In the genomic region with DNA sequence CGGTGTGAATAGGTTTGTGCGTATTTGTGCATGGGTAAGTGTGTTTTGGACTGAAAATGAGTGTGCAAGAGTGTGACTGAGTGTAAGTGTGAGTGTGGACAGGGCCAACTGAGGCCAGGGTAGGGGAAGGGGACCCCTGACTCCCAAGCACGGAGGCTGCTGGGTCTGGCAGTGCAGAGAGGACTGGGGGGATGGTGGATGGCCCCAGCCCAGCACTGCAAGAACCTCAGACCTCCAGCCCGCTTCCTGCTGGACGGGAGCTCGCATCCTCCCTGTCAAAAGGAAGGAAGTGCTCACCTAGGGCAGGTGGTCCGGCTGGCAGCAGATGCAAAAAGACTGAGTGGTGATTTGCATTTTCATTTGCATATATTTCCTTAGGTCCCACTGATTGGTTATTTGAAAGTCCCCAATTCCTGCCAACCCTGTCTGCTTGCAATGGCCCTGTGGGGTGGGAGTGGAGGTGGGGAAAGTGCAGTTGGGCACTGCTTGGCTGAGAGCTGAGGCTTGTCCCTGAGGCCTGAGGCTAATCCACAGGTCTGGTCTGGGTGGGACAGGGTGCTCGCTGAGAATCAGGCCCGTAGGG, we compare ENCODE assay signal across 24 cellular contexts.
"Had no signal": no experiment of that assay in that cellular context is flagged by ENCODE, and none has a peak within 500 bp of the region (broad histone marks: within the 10 kb centered on the region; RNA-seq: fewer than 3 reads in every experiment).

No MANE protein-coding gene starts in this region.

- H3K9me3 Mint-ChIP-seq: activated CD4-positive, alpha-beta memory T cell treated with anti-CD3 and anti-CD28 coated beads, Interleukin-2, amount 10 ng/mL, durations not matched to agents 7 days and 5 days; activated naive CD4-positive, alpha-beta T cell treated with anti-CD3 and anti-CD28 coated beads, Interleukin-2, amount 10 ng/mL, durations not matched to agents 7 days and 5 days; natural killer cell; stimulated activated effector memory CD8-positive, alpha-beta T cell treated with anti-CD3 and anti-CD28 coated beads, Interleukin-12 subunit alpha, Interleukin-12 subunit beta, amount 100 ng/mL, for 72 hours had no signal

- H3K9me3 ChIP-seq: right lobe of liver, suprapubic skin, uterus had no signal

- H3K27ac Mint-ChIP-seq: activated CD4-positive, alpha-beta memory T cell treated with anti-CD3 and anti-CD28 coated beads, Interleukin-2, amount 10 ng/mL, durations not matched to agents 7 days and 5 days; activated CD4-positive, alpha-beta T cell treated with anti-CD3 and anti-CD28 coated beads, Interleukin-2, amount 10 ng/mL, durations not matched to agents 24 days and 14 days; activated naive CD4-positive, alpha-beta T cell treated with anti-CD3 and anti-CD28 coated beads, Interleukin-2, amount 10 ng/mL, durations not matched to agents 7 days and 5 days; mesothelial cell of epicardium; natural killer cell; stimulated activated effector memory CD8-positive, alpha-beta T cell treated with anti-CD3 and anti-CD28 coated beads, Interleukin-12 subunit alpha, Interleukin-12 subunit beta, amount 100 ng/mL, for 72 hours had no signal

- H3K4me1 Mint-ChIP-seq: activated CD4-positive, alpha-beta memory T cell treated with anti-CD3 and anti-CD28 coated beads, Interleukin-2, amount 10 ng/mL, durations not matched to agents 7 days and 5 days; activated CD4-positive, alpha-beta T cell treated with anti-CD3 and anti-CD28 coated beads, Interleukin-2, amount 10 ng/mL, durations not matched to agents 24 days and 14 days; activated naive CD4-positive, alpha-beta T cell treated with anti-CD3 and anti-CD28 coated beads, Interleukin-2, amount 10 ng/mL, durations not matched to agents 7 days and 5 days; natural killer cell; stimulated activated effector memory CD8-positive, alpha-beta T cell treated with anti-CD3 and anti-CD28 coated beads, Interleukin-12 subunit alpha, Interleukin-12 subunit beta, amount 100 ng/mL, for 72 hours had no signal

- H3K27me3 ChIP-seq: foreskin keratinocyte, right lobe of liver, uterus had no signal

- DNase-seq: activated CD4-positive, alpha-beta memory T cell treated with anti-CD3 and anti-CD28 coated beads, Interleukin-2, amount 10 ng/mL, durations not matched to agents 7 days and 5 days; activated CD4-positive, alpha-beta T cell treated with anti-CD3 and anti-CD28 coated beads, Interleukin-2, amount 10 ng/mL, durations not matched to agents 24 days and 14 days; activated effector memory CD4-positive, alpha-beta T cell treated with anti-CD3 and anti-CD28 coated beads, Interleukin-2, amount 50 U/mL, for 16 hours; activated naive CD4-positive, alpha-beta T cell treated with anti-CD3 and anti-CD28 coated beads, Interleukin-2, amount 10 ng/mL, durations not matched to agents 7 days and 5 days; amygdala; cerebellar nuclear complex; erythroblast; foreskin keratinocyte; kidney glomerular epithelial cell; left ventricle myocardium inferior; natural killer cell; nucleus accumbens; right lobe of liver; stimulated activated CD4-positive, alpha-beta T cell treated with anti-CD3 and anti-CD28 coated beads, Interleukin-2, amount 100 ng/mL, for 24 hours; stomach; uterus had no signal

- H3K4me3 Mint-ChIP-seq: activated CD4-positive, alpha-beta memory T cell treated with anti-CD3 and anti-CD28 coated beads, Interleukin-2, amount 10 ng/mL, durations not matched to agents 7 days and 5 days; activated CD4-positive, alpha-beta T cell treated with anti-CD3 and anti-CD28 coated beads, Interleukin-2, amount 10 ng/mL, durations not matched to agents 24 days and 14 days; activated naive CD4-positive, alpha-beta T cell treated with anti-CD3 and anti-CD28 coated beads, Interleukin-2, amount 10 ng/mL, durations not matched to agents 7 days and 5 days; mesothelial cell of epicardium; natural killer cell; stimulated activated effector memory CD8-positive, alpha-beta T cell treated with anti-CD3 and anti-CD28 coated beads, Interleukin-12 subunit alpha, Interleukin-12 subunit beta, amount 100 ng/mL, for 72 hours had no signal

- H3K36me3 Mint-ChIP-seq: activated naive CD4-positive, alpha-beta T cell treated with anti-CD3 and anti-CD28 coated beads, Interleukin-2, amount 10 ng/mL, durations not matched to agents 7 days and 5 days; mesothelial cell of epicardium; natural killer cell; stimulated activated effector memory CD8-positive, alpha-beta T cell treated with anti-CD3 and anti-CD28 coated beads, Interleukin-12 subunit alpha, Interleukin-12 subunit beta, amount 100 ng/mL, for 72 hours had no signal

- H3K4me3 ChIP-seq: coronary artery, left ventricle myocardium inferior, right lobe of liver, skin epidermis, stomach, suprapubic skin, tibial nerve, uterus had no signal

- H3K4me1 ChIP-seq: foreskin keratinocyte, right lobe of liver, uterus had no signal

- FAIRE-seq: endometrium had no signal

- H3K27ac ChIP-seq: coronary artery, foreskin keratinocyte, left ventricle myocardium inferior, right lobe of liver, skin epidermis, stomach, suprapubic skin, tibial nerve, uterus had no signal

- ATAC-seq: activated CD4-positive, CD25-positive, alpha-beta regulatory T cell treated with anti-CD3 and anti-CD28 coated beads, Interleukin-2, amount 50 U/mL, for 24 hours; foreskin keratinocyte; natural killer cell; right lobe of liver; stimulated activated effector memory CD8-positive, alpha-beta T cell treated with anti-CD3 and anti-CD28 coated beads, Interleukin-12 subunit alpha, Interleukin-12 subunit beta, amount 100 ng/mL, for 72 hours had no signal

- H3K36me3 ChIP-seq: left ventricle myocardium inferior, right lobe of liver, stomach, suprapubic skin, tibial nerve, uterus had no signal
